29 cellular contexts compared by ENCODE assay signal in the genomic region with DNA sequence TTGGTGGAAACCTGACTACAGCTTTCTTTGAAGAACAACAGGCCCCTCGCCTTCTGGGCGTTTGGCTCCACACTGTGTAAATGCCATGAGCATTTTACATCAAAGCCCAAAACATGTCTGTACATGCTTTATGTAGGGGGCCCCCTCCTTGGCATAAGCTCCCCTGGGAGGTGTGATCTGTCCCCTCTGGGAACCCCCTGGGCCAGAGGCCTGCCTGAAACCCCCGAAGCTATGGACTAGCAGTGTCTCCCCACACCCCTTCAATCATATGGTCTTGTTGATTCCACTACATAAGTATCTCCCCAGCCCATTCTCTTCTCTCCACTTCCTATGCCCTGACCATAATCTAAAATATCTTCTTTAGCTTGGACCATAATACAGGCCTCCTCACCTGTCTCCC.
"Had no signal": no experiment of that assay in that cellular context is flagged by ENCODE, and none has a peak within 500 bp of the region (broad histone marks: within the 10 kb centered on the region; RNA-seq: fewer than 3 reads in every experiment).

No MANE protein-coding gene starts in this region.

- H3K27ac ChIP-seq: adrenal gland, body of pancreas, brain microvascular endothelial cell, breast epithelium, VCaP had no signal

- DNase-seq: activated B cell treated with CpG ODN at 0.5 μM for 24 hours; activated CD4-positive, alpha-beta memory T cell treated with anti-CD3 and anti-CD28 coated beads for 36 hours; activated CD4-positive, alpha-beta T cell treated with anti-CD3 and anti-CD28 coated beads for 4 hours; activated CD4-positive, alpha-beta T cell treated with anti-CD3 and anti-CD28 coated beads, Interleukin-2, amount 10 ng/mL, durations not matched to agents 24 days and 14 days; activated CD4-positive, alpha-beta T cell treated with anti-CD3 and anti-CD28 coated beads, Interleukin-2, amount 50 U/mL, for 1 hour; activated CD4-positive, alpha-beta T cell treated with anti-CD3 and anti-CD28 coated beads, Interleukin-2, amount 50 U/mL, for 4 hours; activated CD4-positive, CD25-positive, alpha-beta regulatory T cell treated with anti-CD3 and anti-CD28 coated beads, Interleukin-2, amount 50 U/mL, for 72 hours; activated CD8-positive, alpha-beta memory T cell treated with anti-CD3 and anti-CD28 coated beads, Interleukin-2, amount 50 U/mL, for 4 hours; activated CD8-positive, alpha-beta T cell treated with anti-CD3 and anti-CD28 coated beads for 36 hours; activated effector memory CD4-positive, alpha-beta T cell treated with anti-CD3 and anti-CD28 coated beads, Interleukin-2, amount 50 U/mL, for 16 hours; activated gamma-delta T cell treated with Interleukin-2 at 50 U/mL for 16 hours; activated naive CD4-positive, alpha-beta T cell; activated naive CD4-positive, alpha-beta T cell treated with anti-CD3 and anti-CD28 coated beads for 36 hours; activated naive CD4-positive, alpha-beta T cell treated with anti-CD3 and anti-CD28 coated beads, Interleukin-2, amount 50 U/mL, for 16 hours; activated naive CD8-positive, alpha-beta T cell treated with anti-CD3 and anti-CD28 coated beads for 36 hours; activated T-cell treated with anti-CD3 and anti-CD28 coated beads for 4 hours; activated T-cell treated with anti-CD3 and anti-CD28 coated beads, Interleukin-2, amount 50 U/mL, for 1 hour; activated T-cell treated with anti-CD3 and anti-CD28 coated beads, Interleukin-2, amount 50 U/mL, for 4 hours; activated T-cell treated with anti-CD3 and anti-CD28 coated beads, Interleukin-2, amount 50 U/mL, for 72 hours; adrenal gland; amniotic stem cell; aorta; body of pancreas; brain microvascular endothelial cell; central memory CD4-positive, alpha-beta T cell; T-helper 2 cell; T-helper 9 cell had no signal

- H3K36me3 ChIP-seq: adrenal gland, brain microvascular endothelial cell, breast epithelium had no signal

- H3K27me3 ChIP-seq: adrenal gland, body of pancreas, brain microvascular endothelial cell had no signal

- H3K4me3 ChIP-seq: adrenal gland, body of pancreas, breast epithelium had no signal
